3 cellular contexts compared by ENCODE assay signal in the genomic region with DNA sequence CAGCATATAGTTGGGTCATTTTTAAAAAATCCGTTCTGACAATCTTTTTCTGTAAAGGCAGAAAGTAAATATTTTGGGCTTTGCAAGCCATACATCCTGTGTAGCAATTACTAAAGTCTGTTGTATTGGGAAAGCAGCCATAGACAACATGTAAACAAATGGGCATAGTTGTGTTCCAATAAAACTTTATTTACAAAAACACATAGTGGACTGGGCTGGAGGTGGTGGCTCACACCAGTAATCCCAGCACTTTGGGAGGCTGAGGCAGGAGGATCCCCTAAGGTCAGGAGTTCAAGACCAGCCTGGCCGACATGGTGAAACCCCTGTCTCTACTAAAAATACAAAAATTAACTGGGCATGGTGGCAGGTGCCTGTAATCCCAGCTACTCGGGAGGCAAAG.
TF ChIP-seq lines count a peak whose summit lies in the region.

No MANE protein-coding gene starts in this region.

TF ChIP-seq in GM12878, 131 proteins besides CTCF, POLR2A, EP300 and RAD21:
- TF ChIP-seq, protein P1, sequence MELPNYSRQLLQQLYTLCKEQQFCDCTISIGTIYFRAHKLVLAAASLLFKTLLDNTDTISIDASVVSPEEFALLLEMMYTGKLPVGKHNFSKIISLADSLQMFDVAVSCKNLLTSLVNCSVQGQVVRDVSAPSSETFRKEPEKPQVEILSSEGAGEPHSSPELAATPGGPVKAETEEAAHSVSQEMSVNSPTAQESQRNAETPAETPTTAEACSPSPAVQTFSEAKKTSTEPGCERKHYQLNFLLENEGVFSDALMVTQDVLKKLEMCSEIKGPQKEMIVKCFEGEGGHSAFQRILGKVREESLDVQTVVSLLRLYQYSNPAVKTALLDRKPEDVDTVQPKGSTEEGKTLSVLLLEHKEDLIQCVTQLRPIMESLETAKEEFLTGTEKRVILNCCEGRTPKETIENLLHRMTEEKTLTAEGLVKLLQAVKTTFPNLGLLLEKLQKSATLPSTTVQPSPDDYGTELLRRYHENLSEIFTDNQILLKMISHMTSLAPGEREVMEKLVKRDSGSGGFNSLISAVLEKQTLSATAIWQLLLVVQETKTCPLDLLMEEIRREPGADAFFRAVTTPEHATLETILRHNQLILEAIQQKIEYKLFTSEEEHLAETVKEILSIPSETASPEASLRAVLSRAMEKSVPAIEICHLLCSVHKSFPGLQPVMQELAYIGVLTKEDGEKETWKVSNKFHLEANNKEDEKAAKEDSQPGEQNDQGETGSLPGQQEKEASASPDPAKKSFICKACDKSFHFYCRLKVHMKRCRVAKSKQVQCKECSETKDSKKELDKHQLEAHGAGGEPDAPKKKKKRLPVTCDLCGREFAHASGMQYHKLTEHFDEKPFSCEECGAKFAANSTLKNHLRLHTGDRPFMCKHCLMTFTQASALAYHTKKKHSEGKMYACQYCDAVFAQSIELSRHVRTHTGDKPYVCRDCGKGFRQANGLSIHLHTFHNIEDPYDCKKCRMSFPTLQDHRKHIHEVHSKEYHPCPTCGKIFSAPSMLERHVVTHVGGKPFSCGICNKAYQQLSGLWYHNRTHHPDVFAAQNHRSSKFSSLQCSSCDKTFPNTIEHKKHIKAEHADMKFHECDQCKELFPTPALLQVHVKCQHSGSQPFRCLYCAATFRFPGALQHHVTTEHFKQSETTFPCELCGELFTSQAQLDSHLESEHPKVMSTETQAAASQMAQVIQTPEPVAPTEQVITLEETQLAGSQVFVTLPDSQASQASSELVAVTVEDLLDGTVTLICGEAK (IDR thresholded peaks at IDR 0.05; ENCODE audit: borderline replicate concordance) = peak; percentile 52

TF ChIP-seq in K562, 482 proteins besides CTCF, POLR2A, EP300 and RAD21:
- TF ChIP-seq, protein P1 (IDR thresholded peaks at IDR 0.05) = peak; percentile 92
- TF ChIP-seq, protein P1 (CRISPR knock-in tag; IDR thresholded peaks at IDR 0.05) = peak; percentile 79

TF ChIP-seq in HepG2, 621 proteins besides CTCF, POLR2A, EP300 and RAD21:
- TF ChIP-seq, protein P1 (IDR thresholded peaks at IDR 0.05) = peak; percentile 38; the same call in 1 of the 2 replicates
- TF ChIP-seq, protein P1 (CRISPR knock-in tag; IDR thresholded peaks at IDR 0.05) = peak; percentile 96
